In the genomic region with DNA sequence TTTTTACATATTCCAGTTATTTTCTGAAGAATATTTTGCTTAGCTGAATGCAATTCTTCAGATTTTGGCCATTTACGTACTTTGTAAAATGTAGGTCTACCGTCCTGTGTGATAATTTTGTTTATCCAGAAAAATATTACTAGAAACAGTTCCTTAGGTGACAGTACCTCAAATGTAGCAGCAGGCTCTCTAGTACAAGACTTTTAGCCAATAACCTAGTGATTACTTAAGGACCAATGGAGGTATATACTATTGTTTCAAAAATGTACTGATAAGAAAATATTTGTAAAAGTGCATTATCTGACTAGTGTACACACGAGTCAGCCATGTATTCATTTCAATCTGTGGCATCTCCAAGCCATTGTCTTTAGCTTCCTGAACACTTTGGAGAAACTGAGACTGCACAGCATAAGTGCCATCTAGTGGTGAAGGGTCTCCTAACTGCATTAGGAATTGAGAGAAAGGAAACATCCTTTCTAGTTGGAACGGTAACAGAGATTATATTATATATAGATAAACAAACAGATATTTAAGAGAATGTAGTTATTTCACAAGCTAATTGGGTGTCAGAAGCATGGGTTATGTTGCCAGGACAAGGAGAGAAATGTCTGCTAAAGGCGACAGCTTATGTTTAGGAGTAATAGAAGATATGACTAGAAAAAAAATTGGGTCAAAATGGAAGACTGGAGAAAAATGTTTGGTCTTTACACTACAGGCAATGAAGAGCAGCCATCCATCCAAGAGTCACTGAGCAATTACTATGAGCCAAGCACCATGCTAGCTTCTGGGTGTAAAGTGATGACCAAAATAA, we compare ENCODE assay signal across 1 cellular context.
A peak's percentile ranks its signal among the peaks of the same experiment; 100 is the strongest.
TF ChIP-seq lines count a peak whose summit lies in the region.

No MANE protein-coding gene starts in this region.

TF ChIP-seq in HepG2, 621 proteins besides CTCF, POLR2A, EP300 and RAD21 (continued from another document):
- TF ChIP-seq ZNF101 (CRISPR knock-in tag; IDR thresholded peaks at IDR 0.05; ENCODE audit: borderline replicate concordance, low read depth) (no peak), TCF12 (IDR thresholded peaks at IDR 0.05) (no peak), TCF12 (CRISPR knock-in tag; IDR thresholded peaks at IDR 0.05) (no peak), SRSF4 (IDR thresholded peaks at IDR 0.05; ENCODE audit: low read depth, low read length, poor library complexity, severe bottlenecking) (no peak), FLYWCH1 (CRISPR knock-in tag; IDR thresholded peaks at IDR 0.05) (no peak), SP1 (IDR thresholded peaks at IDR 0.05) (no peak), SP1 (CRISPR knock-in tag; IDR thresholded peaks at IDR 0.05) (no peak), GATAD2A (CRISPR knock-in tag; IDR thresholded peaks at IDR 0.05) (peak; percentile 72), YEATS2 (CRISPR knock-in tag; IDR thresholded peaks at IDR 0.05; ENCODE audit: borderline replicate concordance) (no peak), SMC3 (IDR thresholded peaks at IDR 0.05; ENCODE audit: low read length) (peak; percentile 88), HIVEP1 (CRISPR knock-in tag; IDR thresholded peaks at IDR 0.05) (no peak), KLF16 (CRISPR knock-in tag; IDR thresholded peaks at IDR 0.05) (no peak; a peak in 1 of 4 replicates)
- TF ChIP-seq, protein P1, sequence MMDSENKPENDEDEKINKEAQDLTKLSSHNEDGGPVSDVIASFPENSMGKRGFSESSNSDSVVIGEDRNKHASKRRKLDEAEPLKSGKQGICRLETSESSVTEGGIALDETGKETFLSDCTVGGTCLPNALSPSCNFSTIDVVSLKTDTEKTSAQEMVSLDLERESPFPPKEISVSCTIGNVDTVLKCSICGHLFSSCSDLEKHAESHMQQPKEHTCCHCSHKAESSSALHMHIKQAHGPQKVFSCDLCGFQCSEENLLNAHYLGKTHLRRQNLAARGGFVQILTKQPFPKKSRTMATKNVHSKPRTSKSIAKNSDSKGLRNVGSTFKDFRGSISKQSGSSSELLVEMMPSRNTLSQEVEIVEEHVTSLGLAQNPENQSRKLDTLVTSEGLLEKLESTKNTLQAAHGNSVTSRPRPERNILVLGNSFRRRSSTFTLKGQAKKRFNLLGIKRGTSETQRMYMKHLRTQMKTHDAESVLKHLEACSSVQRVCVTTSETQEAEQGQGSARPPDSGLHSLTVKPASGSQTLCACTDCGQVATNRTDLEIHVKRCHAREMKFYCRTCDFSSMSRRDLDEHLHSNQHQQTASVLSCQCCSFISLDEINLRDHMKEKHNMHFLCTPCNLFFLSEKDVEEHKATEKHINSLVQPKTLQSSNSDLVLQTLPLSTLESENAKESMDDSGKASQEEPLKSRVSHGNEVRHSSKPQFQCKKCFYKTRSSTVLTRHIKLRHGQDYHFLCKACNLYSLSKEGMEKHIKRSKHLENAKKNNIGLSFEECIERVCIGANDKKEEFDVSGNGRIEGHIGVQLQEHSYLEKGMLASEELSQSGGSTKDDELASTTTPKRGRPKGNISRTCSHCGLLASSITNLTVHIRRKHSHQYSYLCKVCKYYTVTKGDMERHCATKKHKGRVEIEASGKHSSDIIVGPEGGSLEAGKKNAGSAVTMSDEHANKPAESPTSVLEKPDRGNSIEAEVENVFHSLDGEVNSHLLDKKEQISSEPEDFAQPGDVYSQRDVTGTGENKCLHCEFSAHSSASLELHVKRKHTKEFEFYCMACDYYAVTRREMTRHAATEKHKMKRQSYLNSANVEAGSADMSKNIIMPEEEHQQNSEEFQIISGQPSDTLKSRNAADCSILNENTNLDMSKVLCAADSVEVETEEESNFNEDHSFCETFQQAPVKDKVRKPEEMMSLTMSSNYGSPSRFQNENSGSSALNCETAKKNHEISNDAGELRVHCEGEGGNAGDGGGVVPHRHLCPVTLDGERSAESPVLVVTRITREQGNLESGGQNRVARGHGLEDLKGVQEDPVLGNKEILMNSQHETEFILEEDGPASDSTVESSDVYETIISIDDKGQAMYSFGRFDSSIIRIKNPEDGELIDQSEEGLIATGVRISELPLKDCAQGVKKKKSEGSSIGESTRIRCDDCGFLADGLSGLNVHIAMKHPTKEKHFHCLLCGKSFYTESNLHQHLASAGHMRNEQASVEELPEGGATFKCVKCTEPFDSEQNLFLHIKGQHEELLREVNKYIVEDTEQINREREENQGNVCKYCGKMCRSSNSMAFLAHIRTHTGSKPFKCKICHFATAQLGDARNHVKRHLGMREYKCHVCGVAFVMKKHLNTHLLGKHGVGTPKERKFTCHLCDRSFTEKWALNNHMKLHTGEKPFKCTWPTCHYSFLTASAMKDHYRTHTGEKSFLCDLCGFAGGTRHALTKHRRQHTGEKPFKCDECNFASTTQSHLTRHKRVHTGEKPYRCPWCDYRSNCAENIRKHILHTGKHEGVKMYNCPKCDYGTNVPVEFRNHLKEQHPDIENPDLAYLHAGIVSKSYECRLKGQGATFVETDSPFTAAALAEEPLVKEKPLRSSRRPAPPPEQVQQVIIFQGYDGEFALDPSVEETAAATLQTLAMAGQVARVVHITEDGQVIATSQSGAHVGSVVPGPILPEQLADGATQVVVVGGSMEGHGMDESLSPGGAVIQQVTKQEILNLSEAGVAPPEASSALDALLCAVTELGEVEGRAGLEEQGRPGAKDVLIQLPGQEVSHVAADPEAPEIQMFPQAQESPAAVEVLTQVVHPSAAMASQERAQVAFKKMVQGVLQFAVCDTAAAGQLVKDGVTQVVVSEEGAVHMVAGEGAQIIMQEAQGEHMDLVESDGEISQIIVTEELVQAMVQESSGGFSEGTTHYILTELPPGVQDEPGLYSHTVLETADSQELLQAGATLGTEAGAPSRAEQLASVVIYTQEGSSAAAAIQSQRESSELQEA (CRISPR knock-in tag; IDR thresholded peaks at IDR 0.05; ENCODE audit: not compliant biosample characterization), result no peak
- TF ChIP-seq, protein P2, sequence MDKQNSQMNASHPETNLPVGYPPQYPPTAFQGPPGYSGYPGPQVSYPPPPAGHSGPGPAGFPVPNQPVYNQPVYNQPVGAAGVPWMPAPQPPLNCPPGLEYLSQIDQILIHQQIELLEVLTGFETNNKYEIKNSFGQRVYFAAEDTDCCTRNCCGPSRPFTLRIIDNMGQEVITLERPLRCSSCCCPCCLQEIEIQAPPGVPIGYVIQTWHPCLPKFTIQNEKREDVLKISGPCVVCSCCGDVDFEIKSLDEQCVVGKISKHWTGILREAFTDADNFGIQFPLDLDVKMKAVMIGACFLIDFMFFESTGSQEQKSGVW (CRISPR knock-in tag; IDR thresholded peaks at IDR 0.05; ENCODE audit: borderline replicate concordance), result no peak
